24 cellular contexts compared by ENCODE assay signal in the genomic region with DNA sequence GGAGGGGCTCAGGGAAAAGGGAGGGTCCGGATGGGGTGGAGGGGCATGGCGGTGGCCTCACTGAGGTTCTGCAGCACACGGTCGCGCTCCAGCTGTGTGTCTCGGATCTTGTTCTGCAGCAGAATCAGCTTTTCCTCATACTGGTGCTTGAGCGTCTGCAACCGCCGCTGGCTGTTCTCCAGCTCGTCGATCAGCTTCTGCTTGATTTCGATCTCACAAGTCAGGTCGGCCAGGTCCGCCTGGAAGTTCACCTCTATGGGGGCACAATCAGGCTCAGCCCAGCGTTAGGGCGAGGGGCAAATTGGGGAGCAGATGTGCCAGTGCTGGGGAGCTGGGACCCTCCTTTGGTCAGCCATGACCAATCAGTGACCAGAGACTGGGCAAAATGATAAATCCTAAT.
"Had no signal": no experiment of that assay in that cellular context is flagged by ENCODE, and none has a peak within 500 bp of the region (broad histone marks: within the 10 kb centered on the region; RNA-seq: fewer than 3 reads in every experiment).

No MANE protein-coding gene starts in this region.

- H3K9me3 ChIP-seq: SJSA1 had no signal

- H3K9ac ChIP-seq: KMS-11 had no signal

- H3K27me3 ChIP-seq: SJSA1 had no signal

- H3K27ac ChIP-seq: HL-60, KMS-11, SJSA1, SK-N-MC had no signal

- H3K4me1 ChIP-seq: SJSA1 had no signal

- H3K4me3 Mint-ChIP-seq: IgD-negative memory B cell had no signal

- DNase-seq: MV-4-11, NCI-H1048, NCI-H1105 treated with DMSO at 0.1 percent for 48 hours, NCI-H1417 treated with DMSO at 0.1 percent for 48 hours, NCI-H146, NCI-H1694 treated with DMSO at 0.1 percent for 48 hours, NCI-H1930, NCI-H2081, NCI-H2107, NCI-H226, NCI-H446, NCI-H510A, NCI-H524 treated with DMSO at 0.1 percent for 48 hours, NCI-H69, NCI-H774, Right ventricle myocardium superior, RPMI8226, SIG-M5 had no signal

- H3K9me3 Mint-ChIP-seq: IgD-negative memory B cell had no signal

- H3K36me3 ChIP-seq: SJSA1 had no signal

- H3K4me3 ChIP-seq: K562, SJSA1, SK-N-MC had no signal

- H3K4me2 ChIP-seq: KMS-11 had no signal

- ATAC-seq: K562 had no signal

- H3K27me3 Mint-ChIP-seq: IgD-negative memory B cell had no signal
